Comparison of ENCODE assay signal across 8 cellular contexts in the genomic region with DNA sequence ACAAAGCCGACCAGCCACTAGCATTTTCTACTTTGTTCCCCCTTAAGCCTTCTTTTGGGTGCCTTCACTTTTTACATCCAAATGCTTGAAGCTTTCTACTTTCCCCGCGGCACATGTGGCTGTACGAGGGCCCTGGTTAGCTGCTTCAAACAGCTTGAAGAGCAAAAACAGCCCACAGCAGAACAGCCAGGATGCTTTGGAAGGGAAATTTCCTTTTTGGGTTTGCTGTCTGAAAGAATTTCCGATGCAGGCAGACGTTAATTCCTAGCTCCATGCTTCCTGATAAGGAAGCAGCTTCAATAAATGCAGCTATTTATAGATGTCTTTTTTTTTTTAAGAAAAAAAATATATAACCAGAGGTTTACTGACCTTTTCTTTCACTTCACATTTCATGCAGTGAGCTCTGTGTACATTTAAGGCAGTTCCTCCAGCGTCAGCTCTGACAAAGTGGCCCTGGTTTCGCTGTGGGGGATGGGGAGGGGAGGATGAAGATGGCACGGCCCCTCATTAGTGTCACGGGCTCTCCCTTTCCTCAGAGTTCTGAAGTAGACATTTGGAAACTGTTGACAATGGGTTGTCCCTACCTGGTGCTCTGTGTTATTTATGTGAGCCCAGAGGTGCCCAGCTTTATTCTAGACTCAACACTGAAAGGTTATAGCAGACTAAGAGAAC.
DNase-seq lines count a peak whose midpoint lies in the region; ATAC-seq and TF ChIP-seq lines count a peak whose summit lies in the region.

No MANE protein-coding gene starts in this region.

- no peak for TF ChIP-seq CTCF in endothelial cell (IDR thresholded peaks at IDR 0.05; ENCODE audit: unreplicated experiment)
- TF ChIP-seq CTCF in PC-3 (conservative IDR thresholded peaks at IDR 0.05; ENCODE audit: low read depth, low read length), result no peak

- POLR2A ChIA-PET in PC-3 (lab: Charles Lee; ENCODE audit: unreplicated experiment), result no interaction called here

- no peak overlapping the region for H3K4me2 ChIP-seq in PC-3 (ENCODE audit: low read length)

- H4K20me1 ChIP-seq in PC-3 (ENCODE audit: low read length), result no peaks in the 10 kb centered on the region

- H3K4me3 Mint-ChIP-seq in endothelial cell (ENCODE audit: unreplicated experiment), result no peak overlapping the region

- TF ChIP-seq POLR2A in GM18526 (IDR thresholded peaks at IDR 0.05; ENCODE audit: extremely low read depth, insufficient read length), result peak; percentile 19

- no peak overlapping the region for H2AFZ ChIP-seq in PC-3 (ENCODE audit: low read length)

- H3K36me3 ChIP-seq in rectal smooth muscle tissue (ENCODE audit: control insufficient read depth, insufficient read depth, low read length) (no peaks in the 10 kb centered on the region), PC-3 (ENCODE audit: low read depth, low read length) (no peaks in the 10 kb centered on the region)

- H3K36me3 Mint-ChIP-seq in endothelial cell (ENCODE audit: low read depth, unreplicated experiment), result peaks cover 23% of the 10 kb centered on the region

- peaks cover 63% of the 10 kb centered on the region for H3K4me1 ChIP-seq in rectal smooth muscle tissue (ENCODE audit: control insufficient read depth, insufficient read depth, low read length)
- no peaks in the 10 kb centered on the region for H3K4me1 ChIP-seq in PC-3 (ENCODE audit: insufficient read depth, low read length)

- H3K4me3 ChIP-seq in rectal smooth muscle tissue (ENCODE audit: low read length) (no peak overlapping the region), PC-3 (ENCODE audit: low read length) (no peak overlapping the region)

- H3K4me1 Mint-ChIP-seq in endothelial cell (ENCODE audit: unreplicated experiment), result peaks cover 73% of the 10 kb centered on the region

- H3K27ac ChIP-seq in rectal smooth muscle tissue (ENCODE audit: low read depth, low read length), result peak overlapping the region; percentile 97
- H3K27ac ChIP-seq in PC-3 (ENCODE audit: low read length), result no peak overlapping the region

- H3K9me3 ChIP-seq in PC-3 (ENCODE audit: low read length), result no peaks in the 10 kb centered on the region

- peaks cover 2% of the 10 kb centered on the region for H3K27me3 Mint-ChIP-seq in endothelial cell (ENCODE audit: unreplicated experiment)

- H3K9me3 Mint-ChIP-seq in endothelial cell (ENCODE audit: unreplicated experiment), result no peaks in the 10 kb centered on the region

- H3K9ac ChIP-seq in rectal smooth muscle tissue (ENCODE audit: low read length) (no peak overlapping the region), PC-3 (ENCODE audit: low read length) (no peak overlapping the region)

- intact Hi-C loops in PC-3 (cut with micrococcal nuclease), result no loop called here

- no peaks in the 10 kb centered on the region for H3F3A ChIP-seq in PC-3 (ENCODE audit: low read length, unreplicated experiment)

- H3K27ac Mint-ChIP-seq in endothelial cell (ENCODE audit: unreplicated experiment), result peak overlapping the region; percentile 91

- H3K9me2 ChIP-seq in PC-3 (replicated peaks; ENCODE audit: low read length), result no peaks in the 10 kb centered on the region

- H3K27me3 ChIP-seq in rectal smooth muscle tissue (ENCODE audit: control insufficient read depth, insufficient read depth, low read length) (no peaks in the 10 kb centered on the region), PC-3 (ENCODE audit: low read length) (no peaks in the 10 kb centered on the region)

- ATAC-seq in HG03175 (IDR thresholded peaks at IDR 0.05; ENCODE audit: unreplicated experiment), result peak; percentile 41
- ATAC-seq in HG02884 (IDR thresholded peaks at IDR 0.05; ENCODE audit: unreplicated experiment), result no peak
- no peak for ATAC-seq in GM18861 (IDR thresholded peaks at IDR 0.05; ENCODE audit: unreplicated experiment)
- ATAC-seq in PC-3, result no peak

- BruUV-seq in PC-3 (replicated peaks; lab: Mats Ljungman, UMichigan), result no TSS peak

- DNase-seq in endothelial cell (ENCODE audit: low spot score), result no peak
- DNase-seq in PC-3, result no peak
- no peak for DNase-seq in HCEC 1CT

- no peaks in the 10 kb centered on the region for H3K79me2 ChIP-seq in PC-3 (ENCODE audit: low read length)

- CTCF ChIA-PET in PC-3 (lab: Charles Lee), result interaction anchor here (0.7 kb wide), 1 partner anchor 26 kb away, joined by 3 read pairs; no protein-coding TSS in a partner anchor
